Comparison of ENCODE assay signal across 8 cellular contexts in genomic region chr16:2926660-2927646, GRCh38. TPM values are rescaled to one million over a fixed set of nuclear protein-coding genes. Genes with fewer than 3 reads are reported as not detected.
A peak's percentile ranks its signal among the peaks of the same experiment; 100 is the strongest.
DNase-seq lines count a peak whose midpoint lies in the region; ATAC-seq lines count a peak whose summit lies in the region.

No MANE protein-coding gene starts in this region.

- ATAC-seq in HG02885 (IDR thresholded peaks at IDR 0.05; ENCODE audit: poor library complexity, unreplicated experiment) (peak; percentile 64), HG03565 (IDR thresholded peaks at IDR 0.05; ENCODE audit: unreplicated experiment) (no peak)

- DNase-seq in D341Med (ENCODE audit: low spot score) = peak; percentile 86
- peak; percentile 90 for DNase-seq in NCI-H460 (ENCODE audit: extremely low read depth, low read depth)
- peak; percentile 79 for DNase-seq in activated CD4-positive, CD25-positive, alpha-beta regulatory T cell treated with anti-CD3 and anti-CD28 coated beads, Interleukin-2, amount 50 U/mL, for 72 hours
- DNase-seq in caudate nucleus (lab: John Stamatoyannopoulos, UW) = peak in 57 of 61 donors; percentile 19 to 89 (median 66)
- DNase-seq in kidney tubule cell (ENCODE audit: low spot score) = peak; percentile 84
- peak; percentile 68 to 79 (median 77) for DNase-seq in stimulated activated CD4-positive, alpha-beta T cell treated with anti-CD3 and anti-CD28 coated beads, Interleukin-1b, Interleukin-23, amount 100 ng/mL, for 24 hours (ENCODE audit: low read depth in 4 of 4, low spot score in 1 of 4)

- no peak overlapping the region for H3K27ac ChIP-seq in caudate nucleus (ENCODE audit: low read depth, low read length)

RNA-seq across cellular contexts. Expression of gene FLYWCH1, which starts 15.2 kb away (rescaled TPM):
- 26.6 and 29.4 TPM in 2 replicates for total RNA-seq in NCI-H460 (2014; rRNA removed; shearing (Covaris generic))
- 113 and 132 TPM in 2 replicates for polyA plus RNA-seq in NCI-H460 (2014; cell fraction: nucleus; rRNA removed)

RNA-seq across cellular contexts. Expression of gene KREMEN2, which starts 37.1 kb away (rescaled TPM):
- 1.5 and 2.7 TPM in 2 replicates for total RNA-seq in NCI-H460 (2014; rRNA removed; shearing (Covaris generic))
- polyA plus RNA-seq in NCI-H460 (2014; cell fraction: nucleus; rRNA removed) = 19.9 and 24.9 TPM in 2 replicates

RNA-seq across cellular contexts. Expression of gene PAQR4, which starts 42.2 kb away (rescaled TPM):
- 19.0 and 24.4 TPM in 2 replicates for total RNA-seq in NCI-H460 (2014; rRNA removed; shearing (Covaris generic))
- polyA plus RNA-seq in NCI-H460 (2014; cell fraction: nucleus; rRNA removed) = 77.8 and 97.7 TPM in 2 replicates

RNA-seq across cellular contexts. Expression of gene FLYWCH2, which starts 43.9 kb away (rescaled TPM):
- total RNA-seq in NCI-H460 (2014; rRNA removed; shearing (Covaris generic)) = 80.1 and 88.9 TPM in 2 replicates
- 268 and 327 TPM in 2 replicates for polyA plus RNA-seq in NCI-H460 (2014; cell fraction: nucleus; rRNA removed)

RNA-seq across cellular contexts. Expression of gene PKMYT1, which starts 53.3 kb away (rescaled TPM):
- total RNA-seq in NCI-H460 (2014; rRNA removed; shearing (Covaris generic)) = 14.8 and 18.9 TPM in 2 replicates
- polyA plus RNA-seq in NCI-H460 (2014; cell fraction: nucleus; rRNA removed) = 274 and 372 TPM in 2 replicates
